9 cellular contexts compared by ENCODE assay signal in the genomic region with DNA sequence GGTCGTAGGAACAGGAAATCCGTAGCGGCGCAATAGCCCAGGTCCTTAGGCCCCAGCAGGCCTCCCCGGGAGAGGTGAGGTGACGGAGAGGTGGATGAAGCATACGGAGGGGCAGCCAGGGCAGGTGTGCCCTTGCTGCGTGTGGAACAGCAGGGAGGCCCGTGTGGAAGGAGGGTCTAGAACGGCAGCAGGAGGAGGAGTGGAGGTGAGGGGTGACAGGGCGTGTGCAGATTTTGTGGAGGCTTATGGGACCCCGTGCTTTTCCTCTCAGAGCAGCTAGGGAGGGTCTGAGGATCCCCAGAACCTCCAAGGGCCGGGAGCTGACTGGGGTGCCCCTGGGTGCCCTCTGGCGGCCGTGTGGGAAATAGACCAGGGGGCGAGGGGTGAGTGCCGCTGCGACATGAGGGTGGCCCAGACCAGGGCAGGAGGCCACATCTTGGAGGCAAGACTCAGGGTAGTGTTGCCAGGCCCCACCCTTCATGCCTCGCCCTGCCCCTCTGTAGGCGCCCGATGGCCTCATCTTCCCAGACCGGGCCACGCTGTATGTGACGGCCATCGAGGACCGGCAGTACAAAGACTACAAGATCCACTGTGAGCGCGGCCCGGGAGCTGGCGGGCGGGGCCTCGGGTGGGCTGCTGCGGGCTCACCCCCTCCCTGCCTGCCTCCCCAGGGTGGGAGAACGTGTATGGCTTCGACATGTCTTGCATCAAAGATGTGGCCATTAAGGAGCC. TPM values are rescaled to one million over a fixed set of nuclear protein-coding genes. Genes with fewer than 3 reads are reported as not detected.
DNase-seq lines count a peak whose midpoint lies in the region; ATAC-seq, FAIRE-seq and TF ChIP-seq lines count a peak whose summit lies in the region.
"Had no signal": no experiment of that assay in that cellular context is flagged by ENCODE, and none has a peak within 500 bp of the region (broad histone marks: within the 10 kb centered on the region; RNA-seq: fewer than 3 reads in every experiment).

No MANE protein-coding gene starts in this region.

- no peak overlapping the region for H3K4me3 ChIP-seq in A549
- no peak overlapping the region for H3K4me3 ChIP-seq in GM12865 (ENCODE audit: low read depth, low read length)

- H3K27me3 ChIP-seq in foreskin keratinocyte = no peaks in the 10 kb centered on the region

- DNase-seq in A549 (ENCODE audit: low read depth in 1 of 2, low spot score in 1 of 2) (peak; percentile 57 to 75), GM12865 (ENCODE audit: low read depth) (peak; percentile 48), RWPE1 (ENCODE audit: low spot score) (no peak), foreskin keratinocyte (no peak), anterior cingulate cortex (lab: John Stamatoyannopoulos, UW) (no peak)
- DNase-seq: T1000 had no signal

- POLR2A ChIA-PET in A549 (lab: Yijun Ruan, JAX) = interaction anchor here (1.0 to 2.6 kb wide), 3 partner anchors 8 to 81 kb away, joined by 3 to 13 read pairs (median 3); a partner anchor contains a TSS
- POLR2A ChIA-PET in RWPE1 (lab: Yijun Ruan, JAX; ENCODE audit: low non-redundant PET) = no interaction called here

- TF ChIP-seq EP300 in A549 (IDR thresholded peaks at IDR 0.05) = no peak

- TF ChIP-seq CTCF in A549 (IDR thresholded peaks at IDR 0.05) (peak; percentile 65), GM12865 (IDR thresholded peaks at IDR 0.05; ENCODE audit: insufficient read depth, low read depth, low read length, missing control alignments) (peak; percentile 67), RWPE1 (conservative IDR thresholded peaks at IDR 0.05; ENCODE audit: low read depth) (peak; percentile 69), foreskin keratinocyte (conservative IDR thresholded peaks at IDR 0.05) (peak; percentile 67)

- no peak overlapping the region for H3K4me2 ChIP-seq in A549

- H3K27ac ChIP-seq in A549 (0 out of 6 replicates have a peak overlapping the region, but pooled peaks of 1 of the 2 experiments have one; percentile 2), RWPE1 (peak overlapping the region; percentile 27), foreskin keratinocyte (no peak overlapping the region)

- H3K4me1 ChIP-seq in A549 (peaks cover 26% of the 10 kb centered on the region), foreskin keratinocyte (no peaks in the 10 kb centered on the region)

- ATAC-seq in A549 = peak; percentile 50 to 70
- ATAC-seq in foreskin keratinocyte = peak; percentile 11
- ATAC-seq in HG02981 (IDR thresholded peaks at IDR 0.05; ENCODE audit: unreplicated experiment) = no peak
- ATAC-seq in HG03342 (IDR thresholded peaks at IDR 0.05; ENCODE audit: unreplicated experiment) = no peak
- ATAC-seq in GM21825 (IDR thresholded peaks at IDR 0.05; ENCODE audit: unreplicated experiment) = no peak

- no peak for FAIRE-seq in A549 (lab: Jason Lieb, UNC)

- peak in 1 of 2 experiments; percentile 17; a peak in 1 of 5 replicates for TF ChIP-seq RAD21 in A549 (conservative IDR thresholded peaks at IDR 0.05 in 1 of 2, IDR thresholded peaks at IDR 0.05 in 1 of 2)

- H3K9me3 ChIP-seq in A549 = no peaks in the 10 kb centered on the region

- no peak for TF ChIP-seq POLR2A in A549 (IDR thresholded peaks at IDR 0.05; ENCODE audit: low read length)

- WGBS in A549 (ENCODE audit: missing lambda C conversion rate) = 73% methylated on average over 32 of the region's 35 CpGs

- CTCF ChIA-PET in A549 (lab: Yijun Ruan, JAX) = interaction anchor here (0.6 to 5.5 kb wide), 43 partner anchors 9 to 451 kb away, joined by 3 to 42 read pairs (median 4); a partner anchor contains a TSS
- CTCF ChIA-PET in RWPE1 (lab: Yijun Ruan, JAX) = interaction anchor here (0.5 to 1.0 kb wide), 4 partner anchors 14 to 131 kb away, joined by 3 to 4 read pairs (median 4); no protein-coding TSS in a partner anchor

TF ChIP-seq in A549, 52 proteins besides CTCF, POLR2A, EP300 and RAD21:
- TF ChIP-seq SMC3 (IDR thresholded peaks at IDR 0.05) = peak; percentile 47; the same call in 2 of the 3 replicates
- no peak for TF ChIP-seq MAFK (IDR thresholded peaks at IDR 0.05; ENCODE audit: partially characterized antibody)
- TF ChIP-seq FOSB (CRISPR knock-in tag; IDR thresholded peaks at IDR 0.05) = peak; percentile 77
- TF ChIP-seq HOXA7 (CRISPR knock-in tag; IDR thresholded peaks at IDR 0.05) = peak; percentile 40; the same call in 1 of the 2 replicates
- no peak for TF ChIP-seq RNF2 (IDR thresholded peaks at IDR 0.05; ENCODE audit: borderline replicate concordance, low read depth)
- no peak for TF ChIP-seq ESRRA (IDR thresholded peaks at IDR 0.05; ENCODE audit: borderline replicate concordance, low read length)
- peak; percentile 47; the same call in 1 of the 2 replicates for TF ChIP-seq TFCP2L1 (CRISPR knock-in tag; IDR thresholded peaks at IDR 0.05)
- peak; percentile 12; the same call in 1 of the 2 replicates for TF ChIP-seq RARB (CRISPR knock-in tag; IDR thresholded peaks at IDR 0.05)
- TF ChIP-seq TP53 (CRISPR knock-in tag; IDR thresholded peaks at IDR 0.05) = peak; percentile 10; the same call in 1 of the 2 replicates
TF ChIP-seq in A549: peak in this region for 6.

RNA-seq across cellular contexts. Expression of a gene that starts 5.0 kb away (rescaled TPM):
- polyA plus RNA-seq in A549 (2011; rRNA removed) = 2.0 and 2.9 TPM in 2 replicates
- 8.7 and 12.1 TPM in 2 replicates for polyA plus RNA-seq in A549 (2012; cell fraction: cytosol; rRNA removed)
- 136 and 166 TPM in 2 replicates for polyA plus RNA-seq in A549 (2012; cell fraction: nucleus; rRNA removed)
- polyA plus RNA-seq in A549 (2017; fragmentation: RNase III; extraction: RNeasy Plus Mini Kit Qiagen cat#74134 plus additional on column Dnase treatment) = 4.3 to 4.5 TPM (median 4.4 TPM) in 3 replicates
- polyA minus RNA-seq in A549 (2011; rRNA and poly(A)+ RNA removed) = 1.4 and 1.5 TPM in 2 replicates
- total RNA-seq in foreskin keratinocyte = 1.2 and 1.6 TPM in 2 replicates
- 1.7 and 1.8 TPM in 2 replicates for polyA plus RNA-seq in foreskin keratinocyte

RNA-seq across cellular contexts. Expression of a gene that starts 6.5 kb away (rescaled TPM):
- polyA plus RNA-seq in A549 (2011; rRNA removed) (8.2 and 8.5 TPM in 2 replicates), A549 (2017; fragmentation: RNase III; extraction: RNeasy Plus Mini Kit Qiagen cat#74134 plus additional on column Dnase treatment) (13.7 to 17.1 TPM (median 15.4 TPM) in 3 replicates), foreskin keratinocyte (2.7 and 5.9 TPM in 2 replicates)
- 15.6 and 16.1 TPM in 2 replicates for polyA plus RNA-seq in A549 (2012; cell fraction: cytosol; rRNA removed)
- 7.5 and 8.5 TPM in 2 replicates for polyA plus RNA-seq in A549 (2012; cell fraction: nucleus; rRNA removed)
- 2.5 and 3.5 TPM in 2 replicates for polyA minus RNA-seq in A549 (2011; rRNA and poly(A)+ RNA removed)
- total RNA-seq in foreskin keratinocyte = 3.6 and 5.2 TPM in 2 replicates

RNA-seq across cellular contexts. Expression of a gene that starts 7.3 kb away (rescaled TPM):
- polyA plus RNA-seq in A549 (2011; rRNA removed) (440 and 504 TPM in 2 replicates), A549 (2017; fragmentation: RNase III; extraction: RNeasy Plus Mini Kit Qiagen cat#74134 plus additional on column Dnase treatment) (488 to 516 TPM (median 500 TPM) in 3 replicates), foreskin keratinocyte (402 and 466 TPM in 2 replicates)
- polyA plus RNA-seq in A549 (2012; cell fraction: cytosol; rRNA removed) = 1,179 and 1,259 TPM in 2 replicates
- polyA plus RNA-seq in A549 (2012; cell fraction: nucleus; rRNA removed) = 1,370 and 1,606 TPM in 2 replicates
- polyA minus RNA-seq in A549 (2011; rRNA and poly(A)+ RNA removed) = 965 and 1,007 TPM in 2 replicates
- total RNA-seq in foreskin keratinocyte = 307 and 373 TPM in 2 replicates

RNA-seq across cellular contexts. Expression of a gene that starts 18.7 kb away (rescaled TPM):
- polyA plus RNA-seq in A549 (2011; rRNA removed) (26.6 and 29.2 TPM in 2 replicates), A549 (2017; fragmentation: RNase III; extraction: RNeasy Plus Mini Kit Qiagen cat#74134 plus additional on column Dnase treatment) (47.8 to 53.0 TPM (median 48.6 TPM) in 3 replicates), foreskin keratinocyte (77.5 and 83.0 TPM in 2 replicates)
- 108 and 134 TPM in 2 replicates for polyA plus RNA-seq in A549 (2012; cell fraction: cytosol; rRNA removed)
- polyA plus RNA-seq in A549 (2012; cell fraction: nucleus; rRNA removed) = 106 and 112 TPM in 2 replicates
- 10.0 and 18.9 TPM in 2 replicates for polyA minus RNA-seq in A549 (2011; rRNA and poly(A)+ RNA removed)
- total RNA-seq in foreskin keratinocyte = 23.7 and 33.0 TPM in 2 replicates

RNA-seq across cellular contexts. Expression of a gene that starts 18.8 kb away (rescaled TPM):
- polyA plus RNA-seq in A549 (2011; rRNA removed) (54.0 and 68.6 TPM in 2 replicates), A549 (2017; fragmentation: RNase III; extraction: RNeasy Plus Mini Kit Qiagen cat#74134 plus additional on column Dnase treatment) (88.5 to 114 TPM (median 103 TPM) in 3 replicates), foreskin keratinocyte (117 and 124 TPM in 2 replicates)
- polyA plus RNA-seq in A549 (2012; cell fraction: cytosol; rRNA removed) = 167 and 169 TPM in 2 replicates
- 340 and 393 TPM in 2 replicates for polyA plus RNA-seq in A549 (2012; cell fraction: nucleus; rRNA removed)
- 54.0 and 55.5 TPM in 2 replicates for polyA minus RNA-seq in A549 (2011; rRNA and poly(A)+ RNA removed)
- 115 and 118 TPM in 2 replicates for total RNA-seq in foreskin keratinocyte

Comparison
In these comparisons a context has a peak if more than half of its experiments do, and no peak if none do; other contexts are left out.
1. ATAC-seq: peak in A549 (2 of 2) and foreskin keratinocyte (single experiment); none in HG02981 (single experiment), HG03342 (single experiment) and GM21825 (single experiment).
2. DNase-seq: peak in A549 (2 of 2) and GM12865 (single experiment); none in RWPE1 (single experiment), foreskin keratinocyte (0 of 2) and anterior cingulate cortex (0 of 58).
3. Peak in every context shown above with its lines, with median percentiles within 50 percentile points of each other: CTCF ChIP-seq.